7 cellular contexts compared by ENCODE assay signal in genomic region chr4:44725166-44725565, GRCh38. TPM values are rescaled to one million over a fixed set of nuclear protein-coding genes. Genes with fewer than 3 reads are reported as not detected.
A peak's percentile ranks its signal among the peaks of the same experiment; 100 is the strongest.
DNase-seq lines count a peak whose midpoint lies in the region; ATAC-seq and TF ChIP-seq lines count a peak whose summit lies in the region.

No MANE protein-coding gene starts in this region.

- peak overlapping the region; percentile 73 for H3K9ac ChIP-seq in SK-N-SH

- H3K9me2 ChIP-seq in SK-N-SH = no peaks in the 10 kb centered on the region

- 0 out of 2 replicates have a peak, but pooled peaks cover 4% of the 10 kb centered on the region for H3K27me3 ChIP-seq in HAP-1 (ENCODE audit: low read depth)
- no peaks in the 10 kb centered on the region for H3K27me3 ChIP-seq in SK-N-SH (ENCODE audit: insufficient read depth)

- in situ Hi-C loops in HAP-1 (cut with MboI; ENCODE audit: low sequenced_read_pairs) = no loop called here

- H3K4me3 Mint-ChIP-seq in stimulated activated effector memory CD8-positive, alpha-beta T cell treated with anti-CD3 and anti-CD28 coated beads, Interleukin-12 subunit alpha, Interleukin-12 subunit beta, amount 100 ng/mL, for 72 hours = peak overlapping the region; percentile 74

- POLR2A ChIA-PET in SK-N-SH (lab: Yijun Ruan, JAX) = interaction anchor here (1.4 to 1.6 kb wide), 2 partner anchors 17 to 47 kb away, joined by 4 to 7 read pairs; partner anchors contain the start of gene GUF1

- H3K9me3 ChIP-seq in HAP-1 (no peaks in the 10 kb centered on the region), SK-N-SH (no peaks in the 10 kb centered on the region)

- no peak for TF ChIP-seq EP300 in SK-N-SH (IDR thresholded peaks at IDR 0.05; ENCODE audit: borderline replicate concordance in 1 of 2, low read depth in 1 of 2, low read length in 1 of 2)

- H3K4me3 ChIP-seq in HAP-1 (peak overlapping the region; percentile 64), SK-N-SH (ENCODE audit: low read depth in 2 of 2, low read length in 1 of 2) (peak overlapping the region; percentile 83 to 92), fibroblast of pulmonary artery (replicated peaks; ENCODE audit: low read depth, low read length) (peak overlapping the region; percentile 82)

- peak overlapping the region; percentile 78 for H2AFZ ChIP-seq in SK-N-SH (ENCODE audit: low read depth)

- no peak for TF ChIP-seq RAD21 in SK-N-SH (IDR thresholded peaks at IDR 0.05; ENCODE audit: low read length)

- H3K4me1 ChIP-seq in HAP-1 = peaks cover 6% of the 10 kb centered on the region
- peaks cover 0 to 2% of the 10 kb centered on the region in 2 experiments; a peak in 2 of 4 replicates for H3K4me1 ChIP-seq in SK-N-SH (ENCODE audit: control insufficient read depth in 1 of 2, insufficient read depth in 2 of 2, low read depth in 1 of 2, low read length in 1 of 2)

- no peaks in the 10 kb centered on the region for H3K9me3 Mint-ChIP-seq in stimulated activated effector memory CD8-positive, alpha-beta T cell treated with anti-CD3 and anti-CD28 coated beads, Interleukin-12 subunit alpha, Interleukin-12 subunit beta, amount 100 ng/mL, for 72 hours

- H3K79me2 ChIP-seq in SK-N-SH (ENCODE audit: insufficient read depth) = peaks cover 57% of the 10 kb centered on the region

- no peak for ATAC-seq in stimulated activated effector memory CD8-positive, alpha-beta T cell treated with anti-CD3 and anti-CD28 coated beads, Interleukin-12 subunit alpha, Interleukin-12 subunit beta, amount 100 ng/mL, for 72 hours
- ATAC-seq in GM21717 (IDR thresholded peaks at IDR 0.05; ENCODE audit: unreplicated experiment) = no peak

- H4K20me1 ChIP-seq in SK-N-SH (ENCODE audit: insufficient read depth) = no peaks in the 10 kb centered on the region

- H3K4me2 ChIP-seq in SK-N-SH = peak overlapping the region; percentile 78

- WGBS in SK-N-SH (ENCODE audit: low lambda C conversion rate) = 9% methylated on average over 6 of the region's 6 CpGs

- H3K36me3 ChIP-seq in HAP-1 (replicated peaks) (no peaks in the 10 kb centered on the region), SK-N-SH (replicated peaks in 1 of 2; ENCODE audit: control insufficient read depth in 1 of 2, insufficient read depth in 2 of 2, low read length in 1 of 2) (peaks cover 4 to 6% of the 10 kb centered on the region in 2 experiments)

- peak overlapping the region; percentile 90 for H3K27ac Mint-ChIP-seq in stimulated activated effector memory CD8-positive, alpha-beta T cell treated with anti-CD3 and anti-CD28 coated beads, Interleukin-12 subunit alpha, Interleukin-12 subunit beta, amount 100 ng/mL, for 72 hours

- CTCF ChIA-PET in SK-N-SH (lab: Yijun Ruan, JAX) = interaction anchor here (1.1 kb wide), 1 partner anchor 47 kb away, joined by 5 read pairs; the partner anchor contains the start of gene GUF1

- peaks cover 45% of the 10 kb centered on the region for H3K4me1 Mint-ChIP-seq in stimulated activated effector memory CD8-positive, alpha-beta T cell treated with anti-CD3 and anti-CD28 coated beads, Interleukin-12 subunit alpha, Interleukin-12 subunit beta, amount 100 ng/mL, for 72 hours

- no peak for TF ChIP-seq CTCF in SK-N-SH (IDR thresholded peaks at IDR 0.05)
- no peak for TF ChIP-seq CTCF in fibroblast of pulmonary artery (IDR thresholded peaks at IDR 0.05; ENCODE audit: low read length, missing control alignments)

- 0 out of 4 replicates have a peak overlapping the region, but pooled peaks of 1 of the 2 experiments have one; percentile 57 for H3K27ac ChIP-seq in SK-N-SH (ENCODE audit: low read depth in 2 of 2, low read length in 1 of 2)

- DNase-seq in HAP-1 (ENCODE audit: low spot score in 2 of 2) = no peak
- no peak for DNase-seq in SK-N-SH
- peak; percentile 4 for DNase-seq in fibroblast of pulmonary artery (ENCODE audit: low read depth)
- DNase-seq in stimulated activated effector memory CD8-positive, alpha-beta T cell treated with anti-CD3 and anti-CD28 coated beads, Interleukin-12 subunit alpha, Interleukin-12 subunit beta, amount 100 ng/mL, for 72 hours (ENCODE audit: low spot score in 2 of 2) = no peak
- no peak for DNase-seq in DMS79 treated with DMSO at 0.1 percent for 48 hours (lab: John Stamatoyannopoulos, UW)
- DNase-seq in activated gamma-delta T cell treated with Interleukin-2 at 50 U/mL for 16 hours = no peak

- no peaks in the 10 kb centered on the region for H3F3A ChIP-seq in SK-N-SH (replicated peaks; ENCODE audit: insufficient read depth)

- peaks cover 19% of the 10 kb centered on the region for H3K36me3 Mint-ChIP-seq in stimulated activated effector memory CD8-positive, alpha-beta T cell treated with anti-CD3 and anti-CD28 coated beads, Interleukin-12 subunit alpha, Interleukin-12 subunit beta, amount 100 ng/mL, for 72 hours

TF ChIP-seq in SK-N-SH, 30 proteins besides CTCF, POLR2A, EP300 and RAD21:
- no peak for TF ChIP-seq SMC3 (IDR thresholded peaks at IDR 0.05; ENCODE audit: low read depth, low read length)
- no peak for TF ChIP-seq JUND (IDR thresholded peaks at IDR 0.05)
- TF ChIP-seq RFX5 (IDR thresholded peaks at IDR 0.05; ENCODE audit: low read length) = no peak
- TF ChIP-seq ELF1 (IDR thresholded peaks at IDR 0.05) = no peak
- TF ChIP-seq POLR2AphosphoS5 (IDR thresholded peaks at IDR 0.05; ENCODE audit: low read depth, low read length) = no peak
- TF ChIP-seq RCOR1 (IDR thresholded peaks at IDR 0.05; ENCODE audit: low read length) = no peak
- no peak for TF ChIP-seq NRF1 (IDR thresholded peaks at IDR 0.05; ENCODE audit: low read depth, low read length)
- no peak for TF ChIP-seq MEF2A (IDR thresholded peaks at IDR 0.05; ENCODE audit: borderline replicate concordance, low read depth)
- no peak for TF ChIP-seq GABPA (IDR thresholded peaks at IDR 0.05; ENCODE audit: low read depth)

RNA-seq across cellular contexts. Expression of gene GNPDA2, which starts 1.2 kb away (rescaled TPM):
- 7.8 and 11.4 TPM in 2 replicates for polyA plus RNA-seq in SK-N-SH (2012; rRNA removed)
- 13.9 and 17.4 TPM in 2 replicates for polyA plus RNA-seq in SK-N-SH (2012; cell fraction: cytosol; rRNA removed)
- polyA plus RNA-seq in SK-N-SH (2012; cell fraction: nucleus; rRNA removed) = 3.5 and 8.0 TPM in 2 replicates

RNA-seq across cellular contexts. Expression of gene GUF1, which starts 46.9 kb away (rescaled TPM):
- 6.3 and 8.4 TPM in 2 replicates for polyA plus RNA-seq in SK-N-SH (2012; rRNA removed)
- polyA plus RNA-seq in SK-N-SH (2012; cell fraction: cytosol; rRNA removed) = 7.6 and 9.1 TPM in 2 replicates
- polyA plus RNA-seq in SK-N-SH (2012; cell fraction: nucleus; rRNA removed) = 5.8 and 14.6 TPM in 2 replicates
